19 cellular contexts compared by ENCODE assay signal in the genomic region with DNA sequence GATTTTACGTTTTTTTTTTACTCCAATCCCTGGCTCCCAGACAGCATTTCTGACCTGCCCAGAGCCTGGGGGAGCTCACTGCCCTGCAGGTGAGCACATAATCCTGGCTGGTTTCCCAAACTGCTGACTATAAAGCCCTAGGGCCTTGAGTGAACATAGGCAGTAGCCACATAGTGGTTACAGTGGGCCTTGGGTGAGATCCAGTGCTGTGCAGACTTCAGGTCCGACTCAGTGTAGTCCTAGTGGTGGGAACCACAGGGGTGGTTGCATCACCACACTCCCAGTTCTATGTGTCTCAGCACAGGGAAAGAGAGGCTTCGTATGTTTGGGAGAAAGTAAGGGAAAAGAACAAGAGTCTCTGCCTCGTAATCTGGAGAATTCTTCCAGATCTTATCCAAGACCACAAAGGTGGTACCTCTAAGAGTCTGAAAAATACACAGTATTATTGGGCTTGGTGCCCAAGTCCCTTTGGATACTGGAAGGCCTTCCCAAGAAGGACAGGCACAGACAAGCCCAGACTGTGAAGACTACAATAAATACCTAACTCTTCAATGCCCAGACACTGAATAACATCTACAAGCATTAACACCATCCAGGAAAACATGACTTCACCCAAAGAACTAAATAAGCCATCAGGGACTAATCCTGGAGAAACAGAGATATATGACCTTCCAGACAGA.
DNase-seq lines count a peak whose midpoint lies in the region; ATAC-seq and TF ChIP-seq lines count a peak whose summit lies in the region.
"Had no signal": no experiment of that assay in that cellular context is flagged by ENCODE, and none has a peak within 500 bp of the region (broad histone marks: within the 10 kb centered on the region; RNA-seq: fewer than 3 reads in every experiment).

No MANE protein-coding gene starts in this region.

- intact Hi-C loops in breast epithelium (cut with DNase I; ENCODE audit: low total_unique reads) (no loop called here), Caco-2 (cut with micrococcal nuclease; ENCODE audit: unreplicated experiment) (no loop called here)

- H4K20me1 ChIP-seq in GM23248 (ENCODE audit: insufficient read depth), result no peaks in the 10 kb centered on the region

- no peak overlapping the region for H3K4ac ChIP-seq in mesenchymal stem cell (ENCODE audit: low read depth in 1 of 2, low read length in 2 of 2)

- no peak overlapping the region for H2AK5ac ChIP-seq in mesenchymal stem cell (ENCODE audit: low read length, severe bottlenecking)

- H3K79me1 ChIP-seq in mesenchymal stem cell (replicated peaks; ENCODE audit: low read length, poor library complexity, severe bottlenecking), result no peaks in the 10 kb centered on the region

- no peak overlapping the region for H2BK12ac ChIP-seq in mesenchymal stem cell (ENCODE audit: low read length in 2 of 2)

- H3K27ac Mint-ChIP-seq in Caco-2 (ENCODE audit: unreplicated experiment), result no peak overlapping the region

- no peak overlapping the region for H3K27ac ChIP-seq in GM23248
- peak overlapping the region; percentile 23 to 26 for H3K27ac ChIP-seq in breast epithelium
- H3K27ac ChIP-seq in mesenchymal stem cell (ENCODE audit: low read length, poor library complexity, severe bottlenecking), result no peak overlapping the region
- H3K27ac ChIP-seq: hepatocyte, sigmoid colon, suprapubic skin had no signal

- ATAC-seq in HG02623 (IDR thresholded peaks at IDR 0.05; ENCODE audit: unreplicated experiment) (no peak), HG02938 (IDR thresholded peaks at IDR 0.05; ENCODE audit: unreplicated experiment) (no peak), GM19324 (IDR thresholded peaks at IDR 0.05; ENCODE audit: low FRiP score, unreplicated experiment) (no peak)
- ATAC-seq: K562, left cardiac atrium, mucosa of descending colon had no signal

- H3K36me3 ChIP-seq in GM23248 (ENCODE audit: low read depth) (no peaks in the 10 kb centered on the region), breast epithelium (no peaks in the 10 kb centered on the region), mesenchymal stem cell (ENCODE audit: control insufficient read depth in 1 of 2, insufficient read depth in 2 of 2, low read depth in 1 of 2, low read length in 2 of 2) (no peaks in the 10 kb centered on the region), Caco-2 (ENCODE audit: control insufficient read depth, insufficient read depth, low read length) (no peaks in the 10 kb centered on the region)
- H3K36me3 ChIP-seq: sigmoid colon, suprapubic skin had no signal

- TF ChIP-seq POLR2A in breast epithelium (IDR thresholded peaks at IDR 0.05), result no peak

- no peak overlapping the region for H2BK120ac ChIP-seq in mesenchymal stem cell (ENCODE audit: low read depth, low read length)

- no peak overlapping the region for H4K91ac ChIP-seq in mesenchymal stem cell (ENCODE audit: low read length)

- H3K4me3 Mint-ChIP-seq in Caco-2 (ENCODE audit: unreplicated experiment), result no peak overlapping the region

- H2BK15ac ChIP-seq in mesenchymal stem cell (ENCODE audit: low read depth, poor library complexity, severe bottlenecking), result no peak overlapping the region

- H3K4me3 ChIP-seq in GM23248 (no peak overlapping the region), breast epithelium (no peak overlapping the region), mesenchymal stem cell (ENCODE audit: insufficient read depth in 1 of 2, low read depth in 1 of 2, low read length in 2 of 2) (no peak overlapping the region), Caco-2 (ENCODE audit: low read depth, low read length) (no peak overlapping the region)
- H3K4me3 ChIP-seq: hepatocyte, K562, mucosa of descending colon, sigmoid colon, suprapubic skin had no signal

- H3K4me2 ChIP-seq in GM23248 (ENCODE audit: unreplicated experiment) (no peak overlapping the region), mesenchymal stem cell (ENCODE audit: low read length, poor library complexity, severe bottlenecking) (no peak overlapping the region)
- H3K4me2 ChIP-seq: hepatocyte had no signal

- DNase-seq in GM23248 (peak; percentile 38), NCI-H226 (peak; percentile 94), breast epithelium (ENCODE audit: low spot score in 2 of 2) (peak in 1 of 2 donors; percentile 24), mesenchymal stem cell (peak; percentile 20), Caco-2 (no peak)
- DNase-seq: activated CD4-positive, alpha-beta T cell treated with anti-CD3 and anti-CD28 coated beads for 4 hours; COR-L47; left cardiac atrium; mucosa of descending colon; nucleus accumbens; SIG-M5; sigmoid colon; stimulated activated CD4-positive, alpha-beta T cell treated with anti-CD3 and anti-CD28 coated beads, Interleukin-4, amount 100 ng/mL, for 1 hour had no signal

- no peaks in the 10 kb centered on the region for H3K4me1 Mint-ChIP-seq in Caco-2 (ENCODE audit: low read depth, unreplicated experiment)

- H3K79me2 ChIP-seq in GM23248 (ENCODE audit: insufficient read depth), result no peaks in the 10 kb centered on the region
- H3K79me2 ChIP-seq: hepatocyte had no signal

- no peaks in the 10 kb centered on the region for H3F3A ChIP-seq in GM23248 (ENCODE audit: insufficient read depth)

- H3K9me2 ChIP-seq in GM23248 (ENCODE audit: insufficient read depth), result no peaks in the 10 kb centered on the region

- no peak overlapping the region for H2AFZ ChIP-seq in GM23248
- H2AFZ ChIP-seq in mesenchymal stem cell (ENCODE audit: low read depth, low read length), result no peak overlapping the region
- H2AFZ ChIP-seq: hepatocyte had no signal

- no peaks in the 10 kb centered on the region for H3K36me3 Mint-ChIP-seq in Caco-2 (ENCODE audit: insufficient read depth, unreplicated experiment)

- BruUV-seq in Caco-2 (replicated peaks; lab: Mats Ljungman, UMichigan), result no TSS peak

- no peak overlapping the region for H3K23ac ChIP-seq in mesenchymal stem cell (ENCODE audit: low read length in 2 of 2)

- H3K9me3 ChIP-seq in GM23248 (ENCODE audit: low read depth) (no peaks in the 10 kb centered on the region), breast epithelium (no peaks in the 10 kb centered on the region), mesenchymal stem cell (ENCODE audit: control insufficient read depth, low read length) (peaks cover 5% of the 10 kb centered on the region), Caco-2 (no peaks in the 10 kb centered on the region; the same call in 1 of the 2 replicates)
- H3K9me3 ChIP-seq: mucosa of descending colon, sigmoid colon, suprapubic skin had no signal

- no peak overlapping the region for H3K18ac ChIP-seq in mesenchymal stem cell (ENCODE audit: low read depth in 1 of 2, low read length in 2 of 2)

- H3K27me3 ChIP-seq in GM23248 (replicated peaks; ENCODE audit: insufficient read depth), result no peaks in the 10 kb centered on the region
- H3K27me3 ChIP-seq in breast epithelium, result no peaks in the 10 kb centered on the region
- H3K27me3 ChIP-seq in mesenchymal stem cell (ENCODE audit: control insufficient read depth in 1 of 2, insufficient read depth in 1 of 2, low read length in 2 of 2), result no peaks in the 10 kb centered on the region
- H3K27me3 ChIP-seq in Caco-2 (replicated peaks; ENCODE audit: control insufficient read depth, insufficient read depth, low read length), result no peaks in the 10 kb centered on the region; the same call in none of the 2 replicates
- H3K27me3 ChIP-seq: hepatocyte, sigmoid colon, suprapubic skin had no signal

- CTCF ChIA-PET in Caco-2 (lab: Charles Lee), result no interaction called here

- POLR2A ChIA-PET in Caco-2 (lab: Charles Lee), result no interaction called here

- H3K4me1 ChIP-seq in GM23248 (ENCODE audit: insufficient read depth) (no peaks in the 10 kb centered on the region), breast epithelium (peaks cover 0 to 15% of the 10 kb centered on the region in 2 donors), mesenchymal stem cell (ENCODE audit: control insufficient read depth, insufficient read depth, low read depth, low read length) (no peaks in the 10 kb centered on the region), Caco-2 (no peaks in the 10 kb centered on the region)
- H3K4me1 ChIP-seq: sigmoid colon had no signal

- peaks cover 16% of the 10 kb centered on the region for H3K27me3 Mint-ChIP-seq in Caco-2 (ENCODE audit: insufficient read depth, unreplicated experiment)

- H3K9me3 Mint-ChIP-seq in Caco-2 (ENCODE audit: unreplicated experiment), result peaks cover 12% of the 10 kb centered on the region

- H2BK5ac ChIP-seq in mesenchymal stem cell (ENCODE audit: low read depth, low read length, poor library complexity, severe bottlenecking), result no peak overlapping the region

- TF ChIP-seq CTCF in breast epithelium (IDR thresholded peaks at IDR 0.05) (no peak), Caco-2 (IDR thresholded peaks at IDR 0.05; ENCODE audit: insufficient read depth in 1 of 2, low read depth in 1 of 2, low read length in 1 of 2, severe bottlenecking in 1 of 2, unreplicated experiment in 1 of 2) (no peak)

- H3K14ac ChIP-seq in mesenchymal stem cell (ENCODE audit: low read length in 2 of 2), result no peak overlapping the region

- H4K8ac ChIP-seq in mesenchymal stem cell (ENCODE audit: low read length), result no peak overlapping the region

- H3K9ac ChIP-seq in GM23248, result no peak overlapping the region
- H3K9ac ChIP-seq in mesenchymal stem cell (ENCODE audit: low read length), result peak overlapping the region; percentile 48

- WGBS in GM23248 (ENCODE audit: low coverage in 1 of 2, low lambda C conversion rate in 2 of 2, missing lambda C conversion rate in 2 of 2), 2 experiments, result 84 to 88% methylated on average over 4 of the region's 4 CpGs
- WGBS in mesenchymal stem cell, result 92% methylated on average over 3 of the region's 4 CpGs

- in situ Hi-C loops in GM23248 (cut with MboI), result no loop called here

Comparison
In these comparisons a context has a peak if more than half of its experiments do, and no peak if none do; other contexts are left out.
1. DNase-seq: peak in GM23248 (single experiment), NCI-H226 (single experiment) and mesenchymal stem cell (single experiment); none in Caco-2 (0 of 2).
2. H3K27ac ChIP-seq: peak in breast epithelium (2 of 2); none in GM23248 (single experiment) and mesenchymal stem cell (single experiment).